8 cellular contexts compared by ENCODE assay signal in the genomic region with DNA sequence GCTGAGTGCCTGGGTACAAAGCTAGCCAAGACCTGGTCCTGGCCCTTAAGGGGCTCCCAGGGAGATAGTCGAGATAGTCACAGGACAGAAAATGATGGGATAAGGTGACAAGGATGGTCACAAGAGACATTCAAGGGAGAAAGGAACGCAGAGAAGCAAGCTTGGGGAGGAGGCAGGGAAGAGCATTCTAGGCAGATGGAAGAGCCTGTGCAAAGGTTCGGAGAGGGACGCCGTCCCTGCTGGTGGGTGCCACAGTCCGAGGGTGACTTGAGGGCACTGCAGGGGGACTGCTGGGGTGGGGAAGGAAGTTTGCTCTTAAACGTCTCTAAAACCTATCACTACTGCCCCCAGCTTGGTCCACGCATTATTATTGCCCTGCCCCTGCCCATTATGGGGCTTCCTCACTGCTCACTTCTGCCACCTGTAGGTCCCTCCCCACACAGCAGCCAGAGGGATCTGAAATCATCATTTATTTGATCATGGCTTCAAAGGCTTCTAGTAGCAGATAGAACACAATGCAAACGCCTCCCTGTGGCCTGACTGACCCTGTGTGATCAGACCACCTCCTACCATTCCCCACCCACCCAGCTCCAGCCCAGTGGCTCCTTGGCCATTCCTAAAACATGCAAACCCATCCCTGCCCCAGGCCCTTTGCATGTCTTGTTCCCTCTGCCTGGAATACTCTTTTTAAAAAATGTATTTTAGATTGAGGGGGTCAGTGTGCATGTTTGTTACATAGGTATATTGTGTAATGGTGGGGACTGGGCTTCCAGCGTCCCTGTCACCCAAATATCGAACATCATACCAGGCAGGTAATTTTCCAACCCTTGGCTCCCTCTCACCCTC.
DNase-seq lines count a peak whose midpoint lies in the region; ATAC-seq and TF ChIP-seq lines count a peak whose summit lies in the region.

No MANE protein-coding gene starts in this region.

- H3K4me3 ChIP-seq in fibroblast of mammary gland (ENCODE audit: control insufficient read depth, low read depth, low read length) = no peak overlapping the region

- no peak for ATAC-seq in HG02763 (IDR thresholded peaks at IDR 0.05; ENCODE audit: unreplicated experiment)
- no peak for ATAC-seq in GM18858 (IDR thresholded peaks at IDR 0.05; ENCODE audit: unreplicated experiment)
- ATAC-seq in GM18873 (IDR thresholded peaks at IDR 0.05; ENCODE audit: low FRiP score, unreplicated experiment) = no peak

- POLR2A ChIA-PET in GM10248 (lab: Yijun Ruan, JAX) = no interaction called here

- DNase-seq in GM10248 (ENCODE audit: extremely low spot score) = peak; percentile 68
- DNase-seq in NAMALWA (ENCODE audit: low spot score) = peak; percentile 86
- DNase-seq in activated CD8-positive, alpha-beta memory T cell treated with anti-CD3 and anti-CD28 coated beads for 24 hours = peak; percentile 81
- DNase-seq in fibroblast of mammary gland (ENCODE audit: low read depth) = peak; percentile 21
- DNase-seq in stimulated activated CD4-positive, alpha-beta T cell treated with anti-CD3 and anti-CD28 coated beads, Interleukin-2, amount 100 ng/mL, for 24 hours = peak; percentile 63 to 75

- CTCF ChIA-PET in GM10248 (lab: Yijun Ruan, JAX) = interaction anchor here (0.7 to 16.7 kb wide), 29 partner anchors 9 to 455 kb away, joined by 3 to 249 read pairs (median 4); no protein-coding TSS in a partner anchor

- TF ChIP-seq CTCF in GM10248 (IDR thresholded peaks at IDR 0.05; ENCODE audit: control extremely low read depth, extremely low read depth, low read depth, missing control alignments) = peak; percentile 59
- peak; percentile 66 for TF ChIP-seq CTCF in fibroblast of mammary gland (conservative IDR thresholded peaks at IDR 0.05; ENCODE audit: control insufficient read depth, insufficient read depth, low read depth, low read length)

Comparison
In these comparisons a context has a peak if more than half of its experiments do, and no peak if none do; other contexts are left out.
1. DNase-seq: peak in every context shown above with its lines; median percentile 86 in NAMALWA; 81 in activated CD8-positive, alpha-beta memory T cell treated with anti-CD3 and anti-CD28 coated beads for 24 hours; 69 in stimulated activated CD4-positive, alpha-beta T cell treated with anti-CD3 and anti-CD28 coated beads, Interleukin-2, amount 100 ng/mL, for 24 hours; 68 in GM10248; 21 in fibroblast of mammary gland.